In the genomic region with DNA sequence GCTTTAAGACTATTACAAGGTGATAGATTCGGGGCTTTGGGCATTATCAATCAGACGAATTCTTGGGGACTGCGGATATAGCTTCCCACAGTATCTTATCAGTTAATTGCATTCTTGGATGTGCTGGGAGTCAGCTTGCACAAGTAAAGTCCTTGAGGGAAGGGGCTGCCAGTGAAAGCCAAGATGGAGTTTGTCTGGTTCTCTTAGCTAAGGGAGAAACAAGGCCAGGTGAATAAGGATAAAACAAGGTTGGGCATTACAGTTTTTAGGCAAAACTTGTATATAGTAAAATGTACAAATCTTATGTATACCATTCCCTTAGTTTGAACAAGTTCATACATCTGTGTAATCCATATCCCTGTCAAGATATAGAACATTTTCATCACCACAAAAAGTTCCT, we compare ENCODE assay signal across 3 cellular contexts.
TF ChIP-seq lines count a peak whose summit lies in the region.

No MANE protein-coding gene starts in this region.

TF ChIP-seq in SK-N-SH treated with all-trans-retinoic acid at 6 μM for 48 hours, 23 proteins besides CTCF, POLR2A, EP300 and RAD21:
- 0 out of 2 replicates have a peak, but pooled peaks have one; percentile 30 for TF ChIP-seq ZFP3 (CRISPR knock-in tag; IDR thresholded peaks at IDR 0.05)
- TF ChIP-seq ISL1 (CRISPR knock-in tag; IDR thresholded peaks at IDR 0.05) = peak; percentile 27
- TF ChIP-seq ZC3H10 (CRISPR knock-in tag; IDR thresholded peaks at IDR 0.05) = no peak
- no peak for TF ChIP-seq PPARA (CRISPR knock-in tag; IDR thresholded peaks at IDR 0.05; ENCODE audit: borderline replicate concordance)
- peak; percentile 71; the same call in 1 of the 2 replicates for TF ChIP-seq CSDC2 (CRISPR knock-in tag; IDR thresholded peaks at IDR 0.05)

TF ChIP-seq in SK-N-SH, 30 proteins besides CTCF, POLR2A, EP300 and RAD21:
- no peak for TF ChIP-seq TAF1 (IDR thresholded peaks at IDR 0.05; ENCODE audit: borderline replicate concordance, low read depth, low read length)

TF ChIP-seq in K562, 482 proteins besides CTCF, POLR2A, EP300 and RAD21 (continued from another document):
- TF ChIP-seq, protein P1, sequence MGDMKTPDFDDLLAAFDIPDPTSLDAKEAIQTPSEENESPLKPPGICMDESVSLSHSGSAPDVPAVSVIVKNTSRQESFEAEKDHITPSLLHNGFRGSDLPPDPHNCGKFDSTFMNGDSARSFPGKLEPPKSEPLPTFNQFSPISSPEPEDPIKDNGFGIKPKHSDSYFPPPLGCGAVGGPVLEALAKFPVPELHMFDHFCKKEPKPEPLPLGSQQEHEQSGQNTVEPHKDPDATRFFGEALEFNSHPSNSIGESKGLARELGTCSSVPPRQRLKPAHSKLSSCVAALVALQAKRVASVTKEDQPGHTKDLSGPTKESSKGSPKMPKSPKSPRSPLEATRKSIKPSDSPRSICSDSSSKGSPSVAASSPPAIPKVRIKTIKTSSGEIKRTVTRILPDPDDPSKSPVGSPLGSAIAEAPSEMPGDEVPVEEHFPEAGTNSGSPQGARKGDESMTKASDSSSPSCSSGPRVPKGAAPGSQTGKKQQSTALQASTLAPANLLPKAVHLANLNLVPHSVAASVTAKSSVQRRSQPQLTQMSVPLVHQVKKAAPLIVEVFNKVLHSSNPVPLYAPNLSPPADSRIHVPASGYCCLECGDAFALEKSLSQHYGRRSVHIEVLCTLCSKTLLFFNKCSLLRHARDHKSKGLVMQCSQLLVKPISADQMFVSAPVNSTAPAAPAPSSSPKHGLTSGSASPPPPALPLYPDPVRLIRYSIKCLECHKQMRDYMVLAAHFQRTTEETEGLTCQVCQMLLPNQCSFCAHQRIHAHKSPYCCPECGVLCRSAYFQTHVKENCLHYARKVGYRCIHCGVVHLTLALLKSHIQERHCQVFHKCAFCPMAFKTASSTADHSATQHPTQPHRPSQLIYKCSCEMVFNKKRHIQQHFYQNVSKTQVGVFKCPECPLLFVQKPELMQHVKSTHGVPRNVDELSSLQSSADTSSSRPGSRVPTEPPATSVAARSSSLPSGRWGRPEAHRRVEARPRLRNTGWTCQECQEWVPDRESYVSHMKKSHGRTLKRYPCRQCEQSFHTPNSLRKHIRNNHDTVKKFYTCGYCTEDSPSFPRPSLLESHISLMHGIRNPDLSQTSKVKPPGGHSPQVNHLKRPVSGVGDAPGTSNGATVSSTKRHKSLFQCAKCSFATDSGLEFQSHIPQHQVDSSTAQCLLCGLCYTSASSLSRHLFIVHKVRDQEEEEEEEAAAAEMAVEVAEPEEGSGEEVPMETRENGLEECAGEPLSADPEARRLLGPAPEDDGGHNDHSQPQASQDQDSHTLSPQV (IDR thresholded peaks at IDR 0.05) = peak; percentile 83
- 0 out of 2 replicates have a peak, but pooled peaks have one; percentile 41 for TF ChIP-seq ZNF766 (CRISPR knock-in tag; conservative IDR thresholded peaks at IDR 0.05)
- TF ChIP-seq, protein P2, sequence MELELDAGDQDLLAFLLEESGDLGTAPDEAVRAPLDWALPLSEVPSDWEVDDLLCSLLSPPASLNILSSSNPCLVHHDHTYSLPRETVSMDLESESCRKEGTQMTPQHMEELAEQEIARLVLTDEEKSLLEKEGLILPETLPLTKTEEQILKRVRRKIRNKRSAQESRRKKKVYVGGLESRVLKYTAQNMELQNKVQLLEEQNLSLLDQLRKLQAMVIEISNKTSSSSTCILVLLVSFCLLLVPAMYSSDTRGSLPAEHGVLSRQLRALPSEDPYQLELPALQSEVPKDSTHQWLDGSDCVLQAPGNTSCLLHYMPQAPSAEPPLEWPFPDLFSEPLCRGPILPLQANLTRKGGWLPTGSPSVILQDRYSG (tag; conservative IDR thresholded peaks at IDR 0.05; ENCODE audit: low read depth) = 0 out of 2 replicates have a peak, but pooled peaks have one; percentile 63
- TF ChIP-seq MEF2D (tag; conservative IDR thresholded peaks at IDR 0.05; ENCODE audit: low read depth) = peak; percentile 35; the same call in 1 of the 2 replicates
- no peak for TF ChIP-seq CBX1 (IDR thresholded peaks at IDR 0.05; ENCODE audit: low read depth)
- TF ChIP-seq, protein P3, sequence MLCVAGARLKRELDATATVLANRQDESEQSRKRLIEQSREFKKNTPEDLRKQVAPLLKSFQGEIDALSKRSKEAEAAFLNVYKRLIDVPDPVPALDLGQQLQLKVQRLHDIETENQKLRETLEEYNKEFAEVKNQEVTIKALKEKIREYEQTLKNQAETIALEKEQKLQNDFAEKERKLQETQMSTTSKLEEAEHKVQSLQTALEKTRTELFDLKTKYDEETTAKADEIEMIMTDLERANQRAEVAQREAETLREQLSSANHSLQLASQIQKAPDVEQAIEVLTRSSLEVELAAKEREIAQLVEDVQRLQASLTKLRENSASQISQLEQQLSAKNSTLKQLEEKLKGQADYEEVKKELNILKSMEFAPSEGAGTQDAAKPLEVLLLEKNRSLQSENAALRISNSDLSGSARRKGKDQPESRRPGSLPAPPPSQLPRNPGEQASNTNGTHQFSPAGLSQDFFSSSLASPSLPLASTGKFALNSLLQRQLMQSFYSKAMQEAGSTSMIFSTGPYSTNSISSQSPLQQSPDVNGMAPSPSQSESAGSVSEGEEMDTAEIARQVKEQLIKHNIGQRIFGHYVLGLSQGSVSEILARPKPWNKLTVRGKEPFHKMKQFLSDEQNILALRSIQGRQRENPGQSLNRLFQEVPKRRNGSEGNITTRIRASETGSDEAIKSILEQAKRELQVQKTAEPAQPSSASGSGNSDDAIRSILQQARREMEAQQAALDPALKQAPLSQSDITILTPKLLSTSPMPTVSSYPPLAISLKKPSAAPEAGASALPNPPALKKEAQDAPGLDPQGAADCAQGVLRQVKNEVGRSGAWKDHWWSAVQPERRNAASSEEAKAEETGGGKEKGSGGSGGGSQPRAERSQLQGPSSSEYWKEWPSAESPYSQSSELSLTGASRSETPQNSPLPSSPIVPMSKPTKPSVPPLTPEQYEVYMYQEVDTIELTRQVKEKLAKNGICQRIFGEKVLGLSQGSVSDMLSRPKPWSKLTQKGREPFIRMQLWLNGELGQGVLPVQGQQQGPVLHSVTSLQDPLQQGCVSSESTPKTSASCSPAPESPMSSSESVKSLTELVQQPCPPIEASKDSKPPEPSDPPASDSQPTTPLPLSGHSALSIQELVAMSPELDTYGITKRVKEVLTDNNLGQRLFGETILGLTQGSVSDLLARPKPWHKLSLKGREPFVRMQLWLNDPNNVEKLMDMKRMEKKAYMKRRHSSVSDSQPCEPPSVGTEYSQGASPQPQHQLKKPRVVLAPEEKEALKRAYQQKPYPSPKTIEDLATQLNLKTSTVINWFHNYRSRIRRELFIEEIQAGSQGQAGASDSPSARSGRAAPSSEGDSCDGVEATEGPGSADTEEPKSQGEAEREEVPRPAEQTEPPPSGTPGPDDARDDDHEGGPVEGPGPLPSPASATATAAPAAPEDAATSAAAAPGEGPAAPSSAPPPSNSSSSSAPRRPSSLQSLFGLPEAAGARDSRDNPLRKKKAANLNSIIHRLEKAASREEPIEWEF (CRISPR knock-in tag; IDR thresholded peaks at IDR 0.05) = no peak
- TF ChIP-seq DMBX1 (CRISPR knock-in tag; IDR thresholded peaks at IDR 0.05; ENCODE audit: borderline replicate concordance) = peak; percentile 63; the same call in 1 of the 2 replicates
- TF ChIP-seq SREBF2 (CRISPR knock-in tag; IDR thresholded peaks at IDR 0.05) = no peak
- TF ChIP-seq ASH1L (IDR thresholded peaks at IDR 0.05; ENCODE audit: borderline replicate concordance, low read depth, partially characterized antibody) = no peak
- TF ChIP-seq, protein P4, sequence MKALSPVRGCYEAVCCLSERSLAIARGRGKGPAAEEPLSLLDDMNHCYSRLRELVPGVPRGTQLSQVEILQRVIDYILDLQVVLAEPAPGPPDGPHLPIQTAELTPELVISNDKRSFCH (CRISPR knock-in tag; IDR thresholded peaks at IDR 0.05) = no peak
- TF ChIP-seq, protein P4 (tag; IDR thresholded peaks at IDR 0.05) = 0 out of 2 replicates have a peak, but pooled peaks have one; percentile 23
- no peak for TF ChIP-seq ZNF589 (CRISPR knock-in tag; IDR thresholded peaks at IDR 0.05; ENCODE audit: low read depth)
TF ChIP-seq in K562: peak in this region for 6.
